In genomic region chr11:83252941-83253340, GRCh38 we compare ENCODE assay signal across 1 cellular context.
TF ChIP-seq lines count a peak whose summit lies in the region.

No MANE protein-coding gene starts in this region.

TF ChIP-seq in HepG2, 621 proteins besides CTCF, POLR2A, EP300 and RAD21 (continued from another document and continues in another):
- TF ChIP-seq ZNF281 (CRISPR knock-in tag; IDR thresholded peaks at IDR 0.05; ENCODE audit: borderline replicate concordance) = no peak
- no peak for TF ChIP-seq ZNF691 (CRISPR knock-in tag; IDR thresholded peaks at IDR 0.05; ENCODE audit: borderline replicate concordance, low read depth)
- no peak for TF ChIP-seq BORCS8-MEF2B (CRISPR knock-in tag; IDR thresholded peaks at IDR 0.05)
- no peak for TF ChIP-seq NFIB (CRISPR knock-in tag; IDR thresholded peaks at IDR 0.05; ENCODE audit: borderline replicate concordance)
- TF ChIP-seq SAFB2 (CRISPR knock-in tag; IDR thresholded peaks at IDR 0.05; ENCODE audit: borderline replicate concordance, low read depth) = no peak
- no peak for TF ChIP-seq TRIM22 (IDR thresholded peaks at IDR 0.05)
- TF ChIP-seq FLYWCH1 (CRISPR knock-in tag; IDR thresholded peaks at IDR 0.05) = no peak
- TF ChIP-seq HNF1B (CRISPR knock-in tag; IDR thresholded peaks at IDR 0.05) = peak; percentile 47; the same call in 1 of the 2 replicates
- peak; percentile 71 for TF ChIP-seq HNF4G (IDR thresholded peaks at IDR 0.05; ENCODE audit: borderline replicate concordance, low read depth, low read length)
- TF ChIP-seq HNF4G (CRISPR knock-in tag; IDR thresholded peaks at IDR 0.05; ENCODE audit: borderline replicate concordance, low read depth) = no peak
- peak; percentile 75 for TF ChIP-seq BCL6 (CRISPR knock-in tag; IDR thresholded peaks at IDR 0.05)
- peak; percentile 18; the same call in 1 of the 2 replicates for TF ChIP-seq TBX2 (CRISPR knock-in tag; IDR thresholded peaks at IDR 0.05; ENCODE audit: borderline replicate concordance)
- TF ChIP-seq CEBPB (IDR thresholded peaks at IDR 0.05; ENCODE audit: borderline replicate concordance, low read depth, low read length) = peak; percentile 56; the same call in 1 of the 2 replicates
- peak; percentile 22; the same call in 1 of the 2 replicates for TF ChIP-seq ERF (CRISPR knock-in tag; IDR thresholded peaks at IDR 0.05)
- TF ChIP-seq ZFX (CRISPR knock-in tag; IDR thresholded peaks at IDR 0.05; ENCODE audit: low read depth) = peak; percentile 25; the same call in 1 of the 2 replicates
- peak; percentile 83; the same call in 1 of the 2 replicates for TF ChIP-seq ZBED4 (CRISPR knock-in tag; IDR thresholded peaks at IDR 0.05; ENCODE audit: borderline replicate concordance)
- no peak for TF ChIP-seq SRY (CRISPR knock-in tag; IDR thresholded peaks at IDR 0.05)
- TF ChIP-seq IRX3 (CRISPR knock-in tag; IDR thresholded peaks at IDR 0.05; ENCODE audit: borderline replicate concordance, low read depth) = no peak
- TF ChIP-seq ZNF234 (CRISPR knock-in tag; conservative IDR thresholded peaks at IDR 0.05) = no peak
- peak; percentile 95 for TF ChIP-seq NR2F6 (IDR thresholded peaks at IDR 0.05)
- TF ChIP-seq NR2F6 (CRISPR knock-in tag; IDR thresholded peaks at IDR 0.05) = peak; percentile 89
- no peak for TF ChIP-seq SATB2 (CRISPR knock-in tag; IDR thresholded peaks at IDR 0.05)
- TF ChIP-seq ZNF333 (CRISPR knock-in tag; IDR thresholded peaks at IDR 0.05; ENCODE audit: borderline replicate concordance) = no peak
- TF ChIP-seq ZFP1 (CRISPR knock-in tag; IDR thresholded peaks at IDR 0.05) = no peak
- peak; percentile 24; the same call in 1 of the 2 replicates for TF ChIP-seq ZNF629 (CRISPR knock-in tag; conservative IDR thresholded peaks at IDR 0.05)
- TF ChIP-seq ZNF275 (CRISPR knock-in tag; IDR thresholded peaks at IDR 0.05; ENCODE audit: borderline replicate concordance) = no peak
- TF ChIP-seq KLF6 (CRISPR knock-in tag; IDR thresholded peaks at IDR 0.05) = no peak
- TF ChIP-seq RELA (CRISPR knock-in tag; IDR thresholded peaks at IDR 0.05) = no peak
- TF ChIP-seq ESRRA (CRISPR knock-in tag; IDR thresholded peaks at IDR 0.05; ENCODE audit: low read depth) = 0 out of 2 replicates have a peak, but pooled peaks have one; percentile 42
- TF ChIP-seq ZGPAT (CRISPR knock-in tag; IDR thresholded peaks at IDR 0.05) = peak; percentile 34; the same call in 1 of the 2 replicates
- TF ChIP-seq MBD4 (IDR thresholded peaks at IDR 0.05; ENCODE audit: borderline replicate concordance, low read length) = no peak
- peak; percentile 72; the same call in 1 of the 2 replicates for TF ChIP-seq SALL1 (CRISPR knock-in tag; IDR thresholded peaks at IDR 0.05)
- no peak for TF ChIP-seq MYPOP (CRISPR knock-in tag; IDR thresholded peaks at IDR 0.05)
- no peak for TF ChIP-seq ZNF646 (CRISPR knock-in tag; IDR thresholded peaks at IDR 0.05)
- no peak for TF ChIP-seq DDIT3 (CRISPR knock-in tag; IDR thresholded peaks at IDR 0.05)
